Comparison of ENCODE assay signal across 8 cellular contexts in the genomic region with DNA sequence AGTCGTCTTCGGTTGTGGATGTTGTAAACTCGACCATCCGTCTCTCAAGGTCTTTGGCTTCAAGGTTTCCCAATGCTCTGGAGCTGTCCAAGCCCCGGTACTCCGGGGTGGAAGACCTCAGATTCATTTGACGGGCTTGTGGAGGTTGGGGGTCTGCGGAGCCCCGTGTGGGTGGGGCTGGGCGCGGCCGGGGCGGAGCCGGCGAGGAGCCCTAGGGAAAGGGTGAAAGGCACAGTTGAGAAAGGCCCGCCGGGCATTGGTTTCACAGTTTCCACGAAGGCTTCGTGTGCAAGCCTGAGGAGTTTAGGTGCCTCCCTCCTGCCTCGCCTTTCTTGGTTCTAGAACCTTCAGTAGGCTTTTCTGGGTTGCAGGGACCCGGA. TPM values are rescaled to one million over a fixed set of nuclear protein-coding genes. Genes with fewer than 3 reads are reported as not detected.
DNase-seq lines count a peak whose midpoint lies in the region; ATAC-seq and TF ChIP-seq lines count a peak whose summit lies in the region.

No MANE protein-coding gene starts in this region.

- H3K27ac Mint-ChIP-seq in CD4-positive, alpha-beta T cell = peak overlapping the region; percentile 89
- H3K27ac Mint-ChIP-seq in IgD-negative memory B cell (peak overlapping the region; percentile 95 to 99 (median 97)), endodermal cell (peak overlapping the region; percentile 94)
- peak overlapping the region; percentile 88 to 99 for H3K27ac Mint-ChIP-seq in natural killer cell treated with Interleukin-12 subunit alpha and Interleukin-12 subunit beta and Interleukin-15 and Interleukin-18, amount 100 ng/mL, for 72 hours

- no peak for TF ChIP-seq POLR2A in GM18505 (IDR thresholded peaks at IDR 0.05; ENCODE audit: borderline replicate concordance, extremely low read depth, insufficient read depth, insufficient read length)

- peaks cover 60% of the 10 kb centered on the region for H3K4me1 Mint-ChIP-seq in CD4-positive, alpha-beta T cell (ENCODE audit: low read depth)
- H3K4me1 Mint-ChIP-seq in IgD-negative memory B cell = peaks cover 31 to 35% (median 33%) of the 10 kb centered on the region in 3 donors
- peaks cover 12% of the 10 kb centered on the region for H3K4me1 Mint-ChIP-seq in endodermal cell
- peaks cover 25 to 29% of the 10 kb centered on the region in 2 donors for H3K4me1 Mint-ChIP-seq in natural killer cell treated with Interleukin-12 subunit alpha and Interleukin-12 subunit beta and Interleukin-15 and Interleukin-18, amount 100 ng/mL, for 72 hours (ENCODE audit: low read depth in 2 of 2)

- H3K4me1 ChIP-seq in endodermal cell (ENCODE audit: control insufficient read depth, insufficient read depth, low read length) = no peaks in the 10 kb centered on the region

- CTCF ChIA-PET in CD4-positive, alpha-beta T cell (lab: Charles Lee) = interaction anchor here (0.6 to 2.1 kb wide), 7 partner anchors 13 to 313 kb away, joined by 3 to 12 read pairs (median 3); partner anchors contain the start of genes EHD4 and SPTBN5

- no peak for ATAC-seq in CD4-positive, alpha-beta T cell (ENCODE audit: poor library complexity)
- peak; percentile 4 to 17 for ATAC-seq in natural killer cell treated with Interleukin-12 subunit alpha and Interleukin-12 subunit beta and Interleukin-15 and Interleukin-18, amount 100 ng/mL, for 72 hours
- no peak for ATAC-seq in GM18505 (IDR thresholded peaks at IDR 0.05; ENCODE audit: unreplicated experiment)

- POLR2A ChIA-PET in CD4-positive, alpha-beta T cell (lab: Charles Lee) = interaction anchor here (0.6 to 3.4 kb wide), 23 partner anchors 12 to 1219 kb away, joined by 3 to 46 read pairs (median 5); partner anchors contain the start of genes BAHD1, GANC, MAPKBP1 and RPAP1

- H3K4me3 ChIP-seq in endodermal cell (ENCODE audit: low read length) = peak overlapping the region; percentile 93

- no peaks in the 10 kb centered on the region for H3K27me3 ChIP-seq in CD4-positive, alpha-beta T cell (ENCODE audit: control insufficient read depth, insufficient read depth, low read length)
- H3K27me3 ChIP-seq in endodermal cell (ENCODE audit: control insufficient read depth, insufficient read depth, low read length, poor library complexity, severe bottlenecking) = peaks cover 20% of the 10 kb centered on the region

- no peak for TF ChIP-seq CTCF in CD4-positive, alpha-beta T cell (IDR thresholded peaks at IDR 0.05)
- no peak for TF ChIP-seq CTCF in endodermal cell (conservative IDR thresholded peaks at IDR 0.05)

- WGBS in endodermal cell (ENCODE audit: insufficient coverage in 1 of 2, insufficient read length in 1 of 2), 2 experiments = 7 to 14% methylated on average over 10 to 21 of the region's 21 CpGs

- H3K9ac ChIP-seq in endodermal cell (ENCODE audit: extremely low read depth, low read length, poor library complexity, severe bottlenecking) = peak overlapping the region; percentile 73

- H3K27ac ChIP-seq in CD4-positive, alpha-beta T cell (ENCODE audit: low read depth, low read length) = peak overlapping the region; percentile 81
- no peak overlapping the region for H3K27ac ChIP-seq in endodermal cell (ENCODE audit: low read depth, low read length)

- intact Hi-C loops in CD4-positive, alpha-beta T cell (cut with DNase I, micrococcal nuclease) = loop anchor here (2.0 to 10.0 kb wide), 5 partner anchors 38 to 255 kb away; partner anchors contain the start of genes MAPKBP1 (in 1 of the 2) and NDUFAF1 (in 1 of the 2)

- H3K27me3 Mint-ChIP-seq in CD4-positive, alpha-beta T cell = no peaks in the 10 kb centered on the region
- H3K27me3 Mint-ChIP-seq in IgD-negative memory B cell (peaks cover 4% of the 10 kb centered on the region), endodermal cell (ENCODE audit: insufficient read depth) (peaks cover 41% of the 10 kb centered on the region)
- no peaks in the 10 kb centered on the region for H3K27me3 Mint-ChIP-seq in natural killer cell treated with Interleukin-12 subunit alpha and Interleukin-12 subunit beta and Interleukin-15 and Interleukin-18, amount 100 ng/mL, for 72 hours

- DNase-seq in CD4-positive, alpha-beta T cell = no peak
- DNase-seq in endodermal cell (no peak), DMS153 (lab: John Stamatoyannopoulos, UW) (no peak), DMS79 treated with DMSO at 0.1 percent for 48 hours (lab: John Stamatoyannopoulos, UW) (no peak), KG1 (lab: John Stamatoyannopoulos, UW) (no peak)
- no peak for DNase-seq in natural killer cell treated with Interleukin-12 subunit alpha and Interleukin-12 subunit beta and Interleukin-15 and Interleukin-18, amount 100 ng/mL, for 72 hours (ENCODE audit: low spot score)

- H3K9me3 ChIP-seq in CD4-positive, alpha-beta T cell (ENCODE audit: control insufficient read depth, low read length) = no peaks in the 10 kb centered on the region
- no peaks in the 10 kb centered on the region for H3K9me3 ChIP-seq in endodermal cell (ENCODE audit: control insufficient read depth, low read length)

- H3K9me3 Mint-ChIP-seq in CD4-positive, alpha-beta T cell = no peaks in the 10 kb centered on the region
- H3K9me3 Mint-ChIP-seq in IgD-negative memory B cell (peaks cover 0 to 2% (median 0%) of the 10 kb centered on the region in 3 donors), endodermal cell (peaks cover 2% of the 10 kb centered on the region)
- H3K9me3 Mint-ChIP-seq in natural killer cell treated with Interleukin-12 subunit alpha and Interleukin-12 subunit beta and Interleukin-15 and Interleukin-18, amount 100 ng/mL, for 72 hours = peaks cover 3% of the 10 kb centered on the region

- H3K36me3 ChIP-seq in endodermal cell (ENCODE audit: control insufficient read depth, insufficient read depth, low read length) = no peaks in the 10 kb centered on the region

- peaks cover 15% of the 10 kb centered on the region for H3K36me3 Mint-ChIP-seq in CD4-positive, alpha-beta T cell (ENCODE audit: low read depth)
- no peaks in the 10 kb centered on the region for H3K36me3 Mint-ChIP-seq in IgD-negative memory B cell
- H3K36me3 Mint-ChIP-seq in endodermal cell (ENCODE audit: low read depth) = no peaks in the 10 kb centered on the region
- H3K36me3 Mint-ChIP-seq in natural killer cell treated with Interleukin-12 subunit alpha and Interleukin-12 subunit beta and Interleukin-15 and Interleukin-18, amount 100 ng/mL, for 72 hours = no peaks in the 10 kb centered on the region

- H3K4me3 Mint-ChIP-seq in CD4-positive, alpha-beta T cell = peak overlapping the region; percentile 83
- H3K4me3 Mint-ChIP-seq in IgD-negative memory B cell = peak overlapping the region; percentile 94 to 98 (median 96)
- H3K4me3 Mint-ChIP-seq in endodermal cell = peak overlapping the region; percentile 75
- H3K4me3 Mint-ChIP-seq in natural killer cell treated with Interleukin-12 subunit alpha and Interleukin-12 subunit beta and Interleukin-15 and Interleukin-18, amount 100 ng/mL, for 72 hours = peak overlapping the region; percentile 93

RNA-seq across cellular contexts. Expression of gene MGA, which starts 0.4 kb away (rescaled TPM):
- 10 to 100 TPM; 31.0 to 33.9 TPM for total RNA-seq in CD4-positive, alpha-beta T cell
- polyA plus RNA-seq in IgD-negative memory B cell = 17.8 TPM
- 10 to 100 TPM; 58.5 to 62.6 TPM for total RNA-seq in endodermal cell
- polyA plus RNA-seq in endodermal cell (2013, experiment 1 of 2) = 20.4 TPM
- 22.2 TPM for polyA plus RNA-seq in endodermal cell (2013, experiment 2 of 2)
- 10 to 100 TPM; 42.6 to 54.8 TPM for total RNA-seq in natural killer cell treated with Interleukin-12 subunit alpha and Interleukin-12 subunit beta and Interleukin-15 and Interleukin-18, amount 100 ng/mL, for 72 hours

Comparison
In these comparisons a context has a peak if more than half of its experiments do, and no peak if none do; other contexts are left out.
1. ATAC-seq: peak in natural killer cell treated with Interleukin-12 subunit alpha and Interleukin-12 subunit beta and Interleukin-15 and Interleukin-18, amount 100 ng/mL, for 72 hours (2 of 2); none in CD4-positive, alpha-beta T cell (single experiment) and GM18505 (single experiment).
2. Peak in every context shown above with its lines, with median percentiles within 50 percentile points of each other: H3K27ac Mint-ChIP-seq and H3K4me3 Mint-ChIP-seq.